ENCODE assay signal across 19 cellular contexts in genomic region chr9:6765396-6765795, GRCh38. TPM values are rescaled to one million over a fixed set of nuclear protein-coding genes. Genes with fewer than 3 reads are reported as not detected.
DNase-seq lines count a peak whose midpoint lies in the region; ATAC-seq and TF ChIP-seq lines count a peak whose summit lies in the region.
"Had no signal": no experiment of that assay in that cellular context is flagged by ENCODE, and none has a peak within 500 bp of the region (broad histone marks: within the 10 kb centered on the region; RNA-seq: fewer than 3 reads in every experiment).

No MANE protein-coding gene starts in this region.

- H3K79me2 ChIP-seq in Karpas-422 (ENCODE audit: low read length), result peaks cover 96% of the 10 kb centered on the region

- H3K27me3 ChIP-seq in Karpas-422 (ENCODE audit: low read length), result no peaks in the 10 kb centered on the region
- no peaks in the 10 kb centered on the region for H3K27me3 ChIP-seq in endodermal cell (ENCODE audit: control insufficient read depth, insufficient read depth, low read length, poor library complexity, severe bottlenecking)
- H3K27me3 ChIP-seq: SJCRH30 had no signal

- H3K9me3 ChIP-seq in Karpas-422 (ENCODE audit: low read length) (no peaks in the 10 kb centered on the region), endodermal cell (ENCODE audit: control insufficient read depth, low read length) (peaks cover 5% of the 10 kb centered on the region)
- H3K9me3 ChIP-seq: A549, SJCRH30 had no signal

- H3K27ac ChIP-seq in Karpas-422 (ENCODE audit: low read length) (0 out of 2 replicates have a peak overlapping the region, but pooled peaks have one; percentile 23), endodermal cell (ENCODE audit: low read depth, low read length) (no peak overlapping the region), temporal lobe (ENCODE audit: low read depth, low read length) (peak overlapping the region; percentile 33)
- H3K27ac ChIP-seq: A549, GM23248, SJCRH30 had no signal

- TF ChIP-seq CTCF in endodermal cell (conservative IDR thresholded peaks at IDR 0.05), result no peak

- no peaks in the 10 kb centered on the region for H4K20me1 ChIP-seq in Karpas-422 (ENCODE audit: insufficient read depth, low read depth, low read length)

- peak overlapping the region; percentile 22 for H3K4me2 ChIP-seq in Karpas-422 (ENCODE audit: low read depth, low read length, poor library complexity, severe bottlenecking)
- H3K4me2 ChIP-seq: A549 had no signal

- H3K4me3 ChIP-seq in Karpas-422 (ENCODE audit: low read length) (no peak overlapping the region), endodermal cell (ENCODE audit: low read length) (peak overlapping the region; percentile 3)
- H3K4me3 ChIP-seq: A549, GM23248, SJCRH30 had no signal

- ATAC-seq in activated naive CD8-positive, alpha-beta T cell treated with anti-CD3 and anti-CD28 coated beads, Interleukin-2, amount 50 U/mL, for 24 hours, result no peak
- no peak for ATAC-seq in activated CD4-positive, CD25-positive, alpha-beta regulatory T cell treated with anti-CD3 and anti-CD28 coated beads, Interleukin-2, amount 50 U/mL, for 24 hours
- no peak for ATAC-seq in esophagus mucosa
- ATAC-seq: A549 had no signal

- peaks cover 4% of the 10 kb centered on the region for H3K36me3 Mint-ChIP-seq in activated naive CD8-positive, alpha-beta T cell
- H3K36me3 Mint-ChIP-seq in activated naive CD8-positive, alpha-beta T cell treated with anti-CD3 and anti-CD28 coated beads, Interleukin-2, amount 50 U/mL, for 24 hours (ENCODE audit: low read depth), result peaks cover 5% of the 10 kb centered on the region
- H3K36me3 Mint-ChIP-seq in endodermal cell (ENCODE audit: low read depth), result peaks cover 4% of the 10 kb centered on the region

- peak overlapping the region; percentile 5 for H3K4me3 Mint-ChIP-seq in activated naive CD8-positive, alpha-beta T cell
- H3K4me3 Mint-ChIP-seq in activated naive CD8-positive, alpha-beta T cell treated with anti-CD3 and anti-CD28 coated beads, Interleukin-2, amount 50 U/mL, for 24 hours, result no peak overlapping the region
- H3K4me3 Mint-ChIP-seq in endodermal cell, result no peak overlapping the region
- H3K4me3 Mint-ChIP-seq: CD14-positive monocyte had no signal

- no peak overlapping the region for H2AFZ ChIP-seq in Karpas-422 (ENCODE audit: low read length)
- H2AFZ ChIP-seq: GM23248 had no signal

- H3K9me2 ChIP-seq in Karpas-422 (replicated peaks; ENCODE audit: insufficient read depth, low read length), result no peaks in the 10 kb centered on the region

- H3K27me3 Mint-ChIP-seq in activated naive CD8-positive, alpha-beta T cell, result no peaks in the 10 kb centered on the region
- no peaks in the 10 kb centered on the region for H3K27me3 Mint-ChIP-seq in activated naive CD8-positive, alpha-beta T cell treated with anti-CD3 and anti-CD28 coated beads, Interleukin-2, amount 50 U/mL, for 24 hours
- no peaks in the 10 kb centered on the region for H3K27me3 Mint-ChIP-seq in endodermal cell (ENCODE audit: insufficient read depth)

- H3K27ac Mint-ChIP-seq in activated naive CD8-positive, alpha-beta T cell, result no peak overlapping the region
- no peak overlapping the region for H3K27ac Mint-ChIP-seq in activated naive CD8-positive, alpha-beta T cell treated with anti-CD3 and anti-CD28 coated beads, Interleukin-2, amount 50 U/mL, for 24 hours
- peak overlapping the region; percentile 1 for H3K27ac Mint-ChIP-seq in endodermal cell

- peaks cover 62% of the 10 kb centered on the region for H3K4me1 Mint-ChIP-seq in activated naive CD8-positive, alpha-beta T cell (ENCODE audit: low read depth)
- H3K4me1 Mint-ChIP-seq in activated naive CD8-positive, alpha-beta T cell treated with anti-CD3 and anti-CD28 coated beads, Interleukin-2, amount 50 U/mL, for 24 hours, result peaks cover 69% of the 10 kb centered on the region
- peaks cover 27% of the 10 kb centered on the region for H3K4me1 Mint-ChIP-seq in endodermal cell

- H3K36me3 ChIP-seq in Karpas-422 (ENCODE audit: insufficient read depth, low read length) (no peaks in the 10 kb centered on the region), endodermal cell (ENCODE audit: control insufficient read depth, insufficient read depth, low read length) (no peaks in the 10 kb centered on the region)
- H3K36me3 ChIP-seq: SJCRH30 had no signal

- WGBS in endodermal cell (ENCODE audit: insufficient coverage in 1 of 2, insufficient read length in 1 of 2), 2 experiments, result 54 to 80% methylated on average over 2 to 3 of the region's 3 CpGs

- no peak overlapping the region for H3K9ac ChIP-seq in Karpas-422 (ENCODE audit: low read length)
- H3K9ac ChIP-seq in endodermal cell (ENCODE audit: extremely low read depth, low read length, poor library complexity, severe bottlenecking), result no peak overlapping the region
- H3K9ac ChIP-seq: GM23248 had no signal

- no peaks in the 10 kb centered on the region for H3K9me3 Mint-ChIP-seq in activated naive CD8-positive, alpha-beta T cell (ENCODE audit: low read depth)
- H3K9me3 Mint-ChIP-seq in activated naive CD8-positive, alpha-beta T cell treated with anti-CD3 and anti-CD28 coated beads, Interleukin-2, amount 50 U/mL, for 24 hours, result peaks cover 6% of the 10 kb centered on the region
- H3K9me3 Mint-ChIP-seq in endodermal cell, result peaks cover 8% of the 10 kb centered on the region

- DNase-seq in activated naive CD8-positive, alpha-beta T cell treated with anti-CD3 and anti-CD28 coated beads, Interleukin-2, amount 50 U/mL, for 24 hours, result no peak
- DNase-seq in Karpas-422, result no peak
- no peak for DNase-seq in endodermal cell
- DNase-seq in hippocampal formation (lab: John Stamatoyannopoulos, UW), result no peak
- DNase-seq: DND-41, GDM1, GM23248, IMR-90, NCI-H1436, NCI-H2029 treated with DMSO at 0.1 percent for 48 hours, NCI-H524, RPMI8226, SJCRH30 had no signal

- peaks cover 18% of the 10 kb centered on the region for H3K4me1 ChIP-seq in Karpas-422 (ENCODE audit: low read length)
- H3K4me1 ChIP-seq in endodermal cell (ENCODE audit: control insufficient read depth, insufficient read depth, low read length), result peaks cover 8% of the 10 kb centered on the region
- H3K4me1 ChIP-seq: SJCRH30 had no signal

RNA-seq across cellular contexts. Expression of gene KDM4C, which starts 7.6 kb away (rescaled TPM):
- 45.1 and 61.1 TPM in 2 replicates for total RNA-seq in Karpas-422 (2014; rRNA removed; shearing (Covaris generic); ENCODE audit: low replicate concordance)
- 10 to 100 TPM; 12.8 to 31.5 TPM for total RNA-seq in endodermal cell
- polyA plus RNA-seq in endodermal cell (2013, experiment 1 of 2), result 10.3 TPM
- polyA plus RNA-seq in endodermal cell (2013, experiment 2 of 2), result 9.4 TPM
- 33.9 TPM for total RNA-seq in temporal lobe
- 19.2 TPM for total RNA-seq in esophagus mucosa
